In genomic region chr1:152013664-152014237, GRCh38 we compare ENCODE assay signal across 1 cellular context.
TF ChIP-seq lines count a peak whose summit lies in the region.

No MANE protein-coding gene starts in this region.

TF ChIP-seq in GM12878, 131 proteins besides CTCF, POLR2A, EP300 and RAD21 (continued from another document):
- TF ChIP-seq USF2 (IDR thresholded peaks at IDR 0.05; ENCODE audit: borderline replicate concordance, low read depth, low read length) = no peak
